Comparison of ENCODE assay signal across 1 cellular context in genomic region chrX:64977830-64978229, GRCh38.
TF ChIP-seq lines count a peak whose summit lies in the region.

No MANE protein-coding gene starts in this region.

TF ChIP-seq in endothelial cell of umbilical vein, 7 proteins besides CTCF, POLR2A, EP300 and RAD21:
- TF ChIP-seq GATA2 (IDR thresholded peaks at IDR 0.05; ENCODE audit: insufficient read depth, insufficient read length, low read depth, low read length) (no peak), FOS (IDR thresholded peaks at IDR 0.05; ENCODE audit: borderline replicate concordance, insufficient read depth, low read length) (peak; percentile 47), JUN (IDR thresholded peaks at IDR 0.05; ENCODE audit: borderline replicate concordance, insufficient read depth, insufficient read length, low read depth) (peak; percentile 19)
